In genomic region chr2:65129276-65129612, GRCh38 we compare ENCODE assay signal across 8 cellular contexts. TPM values are rescaled to one million over a fixed set of nuclear protein-coding genes. Genes with fewer than 3 reads are reported as not detected.
DNase-seq lines count a peak whose midpoint lies in the region; ATAC-seq, FAIRE-seq and TF ChIP-seq lines count a peak whose summit lies in the region.

No MANE protein-coding gene starts in this region.

- H3K9me3 ChIP-seq in A549 (no peaks in the 10 kb centered on the region), HUES48 (ENCODE audit: control insufficient read depth, insufficient read depth, low read length) (no peaks in the 10 kb centered on the region), keratinocyte (ENCODE audit: control insufficient read depth, low read depth, low read length) (no peaks in the 10 kb centered on the region)

- 3% methylated on average over 7 of the region's 9 CpGs for WGBS in A549 (ENCODE audit: missing lambda C conversion rate)

- H3K27ac Mint-ChIP-seq in activated naive CD8-positive, alpha-beta T cell: peak overlapping the region; percentile 96
- peak overlapping the region; percentile 100 for H3K27ac Mint-ChIP-seq in stimulated activated naive CD8-positive, alpha-beta T cell treated with anti-CD3 and anti-CD28 coated beads, Interleukin-15, amount 100 ng/mL, for 72 hours

- TF ChIP-seq CTCF in A549 (IDR thresholded peaks at IDR 0.05): no peak
- TF ChIP-seq CTCF in keratinocyte (optimal IDR thresholded peaks at IDR 0.05 in 1 of 3, IDR thresholded peaks at IDR 0.05 in 1 of 3, conservative IDR thresholded peaks at IDR 0.05 in 1 of 3; ENCODE audit: extremely low read depth in 1 of 3, insufficient read depth in 2 of 3, low read length in 3 of 3): no peak

- TF ChIP-seq RAD21 in A549 (conservative IDR thresholded peaks at IDR 0.05 in 1 of 2, IDR thresholded peaks at IDR 0.05 in 1 of 2): no peak

- H3K27me3 ChIP-seq in HUES48 (ENCODE audit: control insufficient read depth, insufficient read depth, low read length) (no peaks in the 10 kb centered on the region), keratinocyte (ENCODE audit: control insufficient read depth, extremely low read depth, insufficient read depth, low read length) (no peaks in the 10 kb centered on the region)

- no peaks in the 10 kb centered on the region for H3K27me3 Mint-ChIP-seq in activated naive CD8-positive, alpha-beta T cell
- H3K27me3 Mint-ChIP-seq in stimulated activated naive CD8-positive, alpha-beta T cell treated with anti-CD3 and anti-CD28 coated beads, Interleukin-15, amount 100 ng/mL, for 72 hours: peaks cover 6% of the 10 kb centered on the region

- CTCF ChIA-PET in A549 (lab: Yijun Ruan, JAX): interaction anchor here (0.7 to 3.2 kb wide), 11 partner anchors 11 to 211 kb away, joined by 3 to 20 read pairs (median 4); no protein-coding TSS in a partner anchor

- H3K4me1 ChIP-seq in A549 (peaks cover 46% of the 10 kb centered on the region), HUES48 (ENCODE audit: control insufficient read depth, insufficient read depth, low read length) (peaks cover 31% of the 10 kb centered on the region), keratinocyte (ENCODE audit: control insufficient read depth, extremely low read depth, insufficient read depth, low read length) (peaks cover 18% of the 10 kb centered on the region)

- FAIRE-seq in A549 (lab: Jason Lieb, UNC) (no peak), keratinocyte (lab: Jason Lieb, UNC) (no peak), RCC 7860 (lab: Jason Lieb, UNC) (no peak), GM12892 (lab: Jason Lieb, UNC) (no peak)

- H3K4me3 ChIP-seq in A549 (peak overlapping the region; percentile 85), HUES48 (ENCODE audit: low read depth, low read length) (peak overlapping the region; percentile 99), keratinocyte (ENCODE audit: control insufficient read depth in 2 of 3, extremely low read depth in 1 of 3, insufficient read depth in 2 of 3, low read depth in 1 of 3, low read length in 3 of 3) (peak overlapping the region; percentile 98 to 99 (median 99))

- H3K4me2 ChIP-seq in A549 (peak overlapping the region; percentile 88), keratinocyte (ENCODE audit: control insufficient read depth, extremely low read depth, insufficient read depth, low read depth, low read length) (peak overlapping the region; percentile 97)

- H3K27ac ChIP-seq in A549: peak overlapping the region; percentile 93 to 95
- peak overlapping the region; percentile 98 for H3K27ac ChIP-seq in HUES48 (ENCODE audit: low read depth, low read length)
- peak overlapping the region; percentile 90 for H3K27ac ChIP-seq in keratinocyte (ENCODE audit: control insufficient read depth, insufficient read depth, low read length)

- no peaks in the 10 kb centered on the region for H3K9me3 Mint-ChIP-seq in activated naive CD8-positive, alpha-beta T cell (ENCODE audit: low read depth)
- H3K9me3 Mint-ChIP-seq in stimulated activated naive CD8-positive, alpha-beta T cell treated with anti-CD3 and anti-CD28 coated beads, Interleukin-15, amount 100 ng/mL, for 72 hours: no peaks in the 10 kb centered on the region

- H3K9ac ChIP-seq in HUES48 (ENCODE audit: low read depth, low read length) (peak overlapping the region; percentile 94; the same call in 1 of the 2 replicates), keratinocyte (ENCODE audit: control insufficient read depth, extremely low read depth, insufficient read depth, low read length) (peak overlapping the region; percentile 95)

- H3K4me1 Mint-ChIP-seq in activated naive CD8-positive, alpha-beta T cell (ENCODE audit: low read depth): peaks cover 49% of the 10 kb centered on the region
- H3K4me1 Mint-ChIP-seq in stimulated activated naive CD8-positive, alpha-beta T cell treated with anti-CD3 and anti-CD28 coated beads, Interleukin-15, amount 100 ng/mL, for 72 hours: peaks cover 48% of the 10 kb centered on the region

- peak overlapping the region; percentile 97 for H3K4me3 Mint-ChIP-seq in activated naive CD8-positive, alpha-beta T cell
- H3K4me3 Mint-ChIP-seq in stimulated activated naive CD8-positive, alpha-beta T cell treated with anti-CD3 and anti-CD28 coated beads, Interleukin-15, amount 100 ng/mL, for 72 hours: peak overlapping the region; percentile 98 to 99

- H4K20me1 ChIP-seq in keratinocyte (ENCODE audit: control insufficient read depth, extremely low read depth, insufficient read depth, low read length): peaks cover 15% of the 10 kb centered on the region

- H3K36me3 Mint-ChIP-seq in activated naive CD8-positive, alpha-beta T cell: peaks cover 6% of the 10 kb centered on the region

- POLR2A ChIA-PET in A549 (lab: Yijun Ruan, JAX): interaction anchor here (0.7 to 2.5 kb wide), 16 partner anchors 8 to 552 kb away, joined by 3 to 41 read pairs (median 4); partner anchors contain the start of genes ACTR2 and SLC1A4

- no peak for DNase-seq in A549 (ENCODE audit: low read depth in 1 of 2, low spot score in 1 of 2)
- no peak for DNase-seq in keratinocyte (ENCODE audit: low read depth, low spot score)
- no peak for DNase-seq in stimulated activated naive CD8-positive, alpha-beta T cell treated with anti-CD3 and anti-CD28 coated beads, Interleukin-15, amount 100 ng/mL, for 72 hours
- DNase-seq in RCC 7860 (ENCODE audit: low spot score): no peak
- DNase-seq in GM12892 (ENCODE audit: insufficient read length): no peak
- DNase-seq in HK-2 (ENCODE audit: unreplicated experiment): no peak

- no peak for TF ChIP-seq POLR2A in A549 (IDR thresholded peaks at IDR 0.05; ENCODE audit: low read length)
- TF ChIP-seq POLR2A in GM12892 (IDR thresholded peaks at IDR 0.05; ENCODE audit: low read depth, low read length): no peak

- no peak for TF ChIP-seq EP300 in A549 (IDR thresholded peaks at IDR 0.05)

- no peaks in the 10 kb centered on the region for H3K36me3 ChIP-seq in HUES48 (ENCODE audit: control insufficient read depth, insufficient read depth, low read length)
- no peaks in the 10 kb centered on the region for H3K36me3 ChIP-seq in keratinocyte (ENCODE audit: control insufficient read depth in 2 of 2, extremely low read depth in 1 of 2, insufficient read depth in 2 of 2, low read length in 2 of 2)

- H3K79me2 ChIP-seq in keratinocyte (ENCODE audit: control insufficient read depth, insufficient read depth, low read length): peaks cover 57% of the 10 kb centered on the region

- peak; percentile 8 to 15; a peak in 5 of 6 replicates for ATAC-seq in A549
- no peak for ATAC-seq in stimulated activated naive CD8-positive, alpha-beta T cell treated with anti-CD3 and anti-CD28 coated beads, Interleukin-15, amount 100 ng/mL, for 72 hours

- dilution Hi-C loops in keratinocyte (cut with MboI; ENCODE audit: extremely low pct_ligation_motif_present, low sequenced_read_pairs): no loop called here

- H2AFZ ChIP-seq in keratinocyte (ENCODE audit: control insufficient read depth, low read length): no peak overlapping the region

- H3K9me1 ChIP-seq in keratinocyte (ENCODE audit: control insufficient read depth, extremely low read depth, insufficient read depth, low read length): no peaks in the 10 kb centered on the region

TF ChIP-seq in A549, 52 proteins besides CTCF, POLR2A, EP300 and RAD21 (continues in another document):
- TF ChIP-seq CBX8 (IDR thresholded peaks at IDR 0.05) (no peak), SREBF2 (IDR thresholded peaks at IDR 0.05) (no peak), USF2 (IDR thresholded peaks at IDR 0.05) (no peak), JUN (IDR thresholded peaks at IDR 0.05) (no peak), E2F6 (IDR thresholded peaks at IDR 0.05; ENCODE audit: borderline replicate concordance, low read depth) (no peak), HEYL (CRISPR knock-in tag; IDR thresholded peaks at IDR 0.05) (no peak), HOXA7 (CRISPR knock-in tag; IDR thresholded peaks at IDR 0.05) (no peak; the same call in 1 of the 2 replicates), TP53 (CRISPR knock-in tag; IDR thresholded peaks at IDR 0.05) (no peak), RARB (CRISPR knock-in tag; IDR thresholded peaks at IDR 0.05) (no peak), ZFP36 (IDR thresholded peaks at IDR 0.05; ENCODE audit: borderline replicate concordance, partially characterized antibody) (no peak), ATOH8 (CRISPR knock-in tag; IDR thresholded peaks at IDR 0.05; ENCODE audit: low read depth) (no peak), RFX5 (IDR thresholded peaks at IDR 0.05) (no peak)

RNA-seq across cellular contexts. Expression of gene RAB1A, which starts 0.7 kb away (rescaled TPM):
- polyA plus RNA-seq in A549 (2011; rRNA removed): 351 and 417 TPM in 2 replicates
- 166 and 174 TPM in 2 replicates for polyA plus RNA-seq in A549 (2012; cell fraction: cytosol; rRNA removed)
- polyA plus RNA-seq in A549 (2012; cell fraction: nucleus; rRNA removed): 34.8 and 53.4 TPM in 2 replicates
- polyA plus RNA-seq in A549 (2017; fragmentation: RNase III; extraction: RNeasy Plus Mini Kit Qiagen cat#74134 plus additional on column Dnase treatment): 269 to 320 TPM (median 308 TPM) in 3 replicates
- polyA minus RNA-seq in A549 (2011; rRNA and poly(A)+ RNA removed): 60.8 and 99.9 TPM in 2 replicates
- polyA plus RNA-seq in keratinocyte: 170 to 274 TPM (median 173 TPM) in 3 replicates
- 247 TPM for polyA plus RNA-seq in keratinocyte (2011; ENCODE audit: low read depth)
- polyA plus RNA-seq in keratinocyte (2011; cell fraction: cytosol; rRNA removed): 156 and 325 TPM in 2 replicates
- polyA plus RNA-seq in keratinocyte (2011; cell fraction: nucleus; rRNA removed): 134 and 169 TPM in 2 replicates
- polyA plus RNA-seq in keratinocyte (2012; ENCODE audit: low replicate concordance): 207 and 221 TPM in 2 replicates
- polyA minus RNA-seq in keratinocyte: 28.4 to 115 TPM (median 59.3 TPM) in 3 replicates
- polyA minus RNA-seq in keratinocyte (2011; cell fraction: cytosol; rRNA and poly(A)+ RNA removed): 101 TPM
- 34.3 and 62.0 TPM in 2 replicates for polyA minus RNA-seq in keratinocyte (2011; cell fraction: nucleus; rRNA and poly(A)+ RNA removed)
- 75.3 TPM for polyA plus RNA-seq in GM12892 (2012; ENCODE audit: missing spikeins)
